ENCODE assay signal across 14 cellular contexts in genomic region chr6:14453712-14454466, GRCh38.
DNase-seq lines count a peak whose midpoint lies in the region; ATAC-seq and TF ChIP-seq lines count a peak whose summit lies in the region.
"Had no signal": no experiment of that assay in that cellular context is flagged by ENCODE, and none has a peak within 500 bp of the region (broad histone marks: within the 10 kb centered on the region; RNA-seq: fewer than 3 reads in every experiment).

No MANE protein-coding gene starts in this region.

- in situ Hi-C loops in GM13977 (cut with MboI; ENCODE audit: low pct_unique_long_range_greater_than_20kb, low sequenced_read_pairs, unreplicated experiment): no loop called here

- H3K4me1 Mint-ChIP-seq in CD8-positive, alpha-beta T cell (ENCODE audit: low read depth): peaks cover 56% of the 10 kb centered on the region

- H3K4me3 Mint-ChIP-seq in CD8-positive, alpha-beta T cell: peak overlapping the region; percentile 67
- H3K4me3 Mint-ChIP-seq: dendritic cell treated with granulocyte-macrophage colony-stimulating factor and Interleukin-4, amounts not matched to agents 40 ng/mL and 50 ng/mL, for 4 days had no signal

- no peaks in the 10 kb centered on the region for H3K36me3 ChIP-seq in BLaER1 treated with 17β-estradiol and CSF1 and Interleukin-3, amounts not matched to agents 10 nM and 100 nM
- H3K36me3 ChIP-seq in CD8-positive, alpha-beta T cell (ENCODE audit: insufficient read depth, low read length): no peaks in the 10 kb centered on the region
- H3K36me3 ChIP-seq: stomach had no signal

- H4K20me1 ChIP-seq in BLaER1 treated with 17β-estradiol and CSF1 and Interleukin-3, amounts not matched to agents 10 nM and 100 nM: no peaks in the 10 kb centered on the region

- H3K4me1 ChIP-seq in BLaER1 treated with 17β-estradiol and CSF1 and Interleukin-3, amounts not matched to agents 10 nM and 100 nM: peaks cover 22 to 83% (median 72%) of the 10 kb centered on the region in 10 experiments
- peaks cover 32% of the 10 kb centered on the region for H3K4me1 ChIP-seq in CD8-positive, alpha-beta T cell (ENCODE audit: insufficient read depth, low read length)

- H3K4me3 ChIP-seq in BLaER1 treated with 17β-estradiol and CSF1 and Interleukin-3, amounts not matched to agents 10 nM and 100 nM: peak overlapping the region in 2 of 10 experiments; percentile 18 to 32; a peak in 1 of 20 replicates
- H3K4me3 ChIP-seq in CD8-positive, alpha-beta T cell (ENCODE audit: low read depth, low read length): peak overlapping the region; percentile 13
- H3K4me3 ChIP-seq in coronary artery: no peak overlapping the region
- H3K4me3 ChIP-seq: stomach had no signal

- no peaks in the 10 kb centered on the region for H3K9me3 Mint-ChIP-seq in CD8-positive, alpha-beta T cell
- H3K9me3 Mint-ChIP-seq: dendritic cell treated with granulocyte-macrophage colony-stimulating factor and Interleukin-4, amounts not matched to agents 40 ng/mL and 50 ng/mL, for 4 days had no signal

- CTCF ChIA-PET in CD8-positive, alpha-beta T cell (lab: Charles Lee): interaction anchor here (1.0 kb wide), 1 partner anchor 242 kb away, joined by 3 read pairs; no protein-coding TSS in a partner anchor

- no peaks in the 10 kb centered on the region for H3K27me3 Mint-ChIP-seq in CD8-positive, alpha-beta T cell (ENCODE audit: low read depth)
- H3K27me3 Mint-ChIP-seq: CD4-positive, CD25-positive, alpha-beta regulatory T cell had no signal

- POLR2A ChIA-PET in CD8-positive, alpha-beta T cell (lab: Charles Lee): interaction anchor here (1.5 kb wide), 1 partner anchor 10 kb away, joined by 4 read pairs; no protein-coding TSS in a partner anchor

- no peak for ATAC-seq in CD8-positive, alpha-beta T cell
- no peak for ATAC-seq in GM19324 (IDR thresholded peaks at IDR 0.05; ENCODE audit: low FRiP score, unreplicated experiment)
- ATAC-seq: Panc1, sciatic nerve had no signal

- TF ChIP-seq CTCF in CD8-positive, alpha-beta T cell (IDR thresholded peaks at IDR 0.05): no peak
- TF ChIP-seq CTCF in coronary artery (IDR thresholded peaks at IDR 0.05) (no peak), GM13977 (IDR thresholded peaks at IDR 0.05; ENCODE audit: extremely low read depth, insufficient read depth, missing control alignments) (no peak)

- peak overlapping the region in 6 of 11 experiments; percentile 43 to 75 (median 64); a peak in 11 of 22 replicates for H3K27ac ChIP-seq in BLaER1 treated with 17β-estradiol and CSF1 and Interleukin-3, amounts not matched to agents 10 nM and 100 nM
- no peak overlapping the region for H3K27ac ChIP-seq in CD8-positive, alpha-beta T cell (ENCODE audit: low read depth, low read length)
- peak overlapping the region; percentile 40 to 80 for H3K27ac ChIP-seq in coronary artery
- H3K27ac ChIP-seq: stomach had no signal

- no peak for DNase-seq in CD8-positive, alpha-beta T cell
- peak; percentile 50 for DNase-seq in NCI-H69 (lab: John Stamatoyannopoulos, UW)
- DNase-seq in coronary artery (ENCODE audit: low spot score): no peak
- no peak for DNase-seq in midbrain (lab: John Stamatoyannopoulos, UW)
- DNase-seq in GM13977 (ENCODE audit: low spot score): no peak
- DNase-seq: anterior cingulate cortex, H7, stomach had no signal

- peak overlapping the region; percentile 55 to 82 (median 78); a peak in 21 of 22 replicates for H3K4me2 ChIP-seq in BLaER1 treated with 17β-estradiol and CSF1 and Interleukin-3, amounts not matched to agents 10 nM and 100 nM

- peaks cover 0 to 12% (median 0%) of the 10 kb centered on the region in 11 experiments; a peak in 5 of 22 replicates for H3K9me3 ChIP-seq in BLaER1 treated with 17β-estradiol and CSF1 and Interleukin-3, amounts not matched to agents 10 nM and 100 nM (replicated peaks in 1 of 11)
- H3K9me3 ChIP-seq in CD8-positive, alpha-beta T cell (ENCODE audit: low read length): no peaks in the 10 kb centered on the region
- H3K9me3 ChIP-seq: stomach had no signal

- H3K9ac ChIP-seq in BLaER1 treated with 17β-estradiol and CSF1 and Interleukin-3, amounts not matched to agents 10 nM and 100 nM: peak overlapping the region in 4 of 11 experiments; percentile 40 to 57 (median 48); a peak in 4 of 22 replicates

- intact Hi-C loops in CD8-positive, alpha-beta T cell (cut with DNase I, micrococcal nuclease): no loop called here

- no peaks in the 10 kb centered on the region for H3K36me3 Mint-ChIP-seq in CD8-positive, alpha-beta T cell
- H3K36me3 Mint-ChIP-seq: CD4-positive, CD25-positive, alpha-beta regulatory T cell had no signal

- no peak overlapping the region for H3K27ac Mint-ChIP-seq in CD8-positive, alpha-beta T cell
- H3K27ac Mint-ChIP-seq: dendritic cell treated with granulocyte-macrophage colony-stimulating factor and Interleukin-4, amounts not matched to agents 40 ng/mL and 50 ng/mL, for 4 days had no signal

- H3K27me3 ChIP-seq in BLaER1 treated with 17β-estradiol and CSF1 and Interleukin-3, amounts not matched to agents 10 nM and 100 nM: peaks cover 0 to 10% (median 0%) of the 10 kb centered on the region in 11 experiments; a peak in 2 of 22 replicates
- H3K27me3 ChIP-seq in CD8-positive, alpha-beta T cell (ENCODE audit: insufficient read depth, low read length): no peaks in the 10 kb centered on the region
- H3K27me3 ChIP-seq: stomach had no signal
